Comparison of ENCODE assay signal across 32 cellular contexts in genomic region chr17:42163696-42164407, GRCh38. TPM values are rescaled to one million over a fixed set of nuclear protein-coding genes. Genes with fewer than 3 reads are reported as not detected.
"Had no signal": no experiment of that assay in that cellular context is flagged by ENCODE, and none has a peak within 500 bp of the region (broad histone marks: within the 10 kb centered on the region; RNA-seq: fewer than 3 reads in every experiment).

No MANE protein-coding gene starts in this region.

- H3K4me1 Mint-ChIP-seq: activated naive CD8-positive, alpha-beta T cell treated with anti-CD3 and anti-CD28 coated beads for 36 hours; brain had no signal

- H3K9me3 ChIP-seq: adrenal gland, colonic mucosa, gastrocnemius medialis, spleen, transverse colon had no signal

- H3K27me3 Mint-ChIP-seq: activated CD4-positive, alpha-beta memory T cell treated with anti-CD3 and anti-CD28 coated beads for 36 hours; activated naive CD8-positive, alpha-beta T cell treated with anti-CD3 and anti-CD28 coated beads for 36 hours; naive B cell had no signal

- DNase-seq: adrenal gland; aorta; cerebellar nuclear complex; dorsolateral prefrontal cortex; effector memory CD4-positive, alpha-beta T cell; gastrocnemius medialis; glutamatergic neuron; hippocampal formation; naive B cell; spleen; T-helper 9 cell had no signal

- ATAC-seq: gastrocnemius medialis had no signal

- H3K27ac Mint-ChIP-seq: activated CD4-positive, alpha-beta memory T cell treated with anti-CD3 and anti-CD28 coated beads for 36 hours; activated naive CD4-positive, alpha-beta T cell treated with anti-CD3 and anti-CD28 coated beads for 36 hours; activated naive CD8-positive, alpha-beta T cell treated with anti-CD3 and anti-CD28 coated beads for 36 hours; activated T-helper 1 cell treated with anti-CD3 and anti-CD28 coated beads, Interleukin-12 subunit alpha, Interleukin-12 subunit beta, Interleukin-2, Interleukin-4 antibody, amounts not matched to agents 30 ng/mL and 10 ng/mL and 1 ng/mL, durations not matched to agents 14 hours and 24 hours and 36 hours; brain; mesothelial cell of epicardium; T-helper 1 cell treated with Interleukin-12 subunit alpha and Interleukin-12 subunit beta and Interleukin-4 antibody, amounts not matched to agents 30 μg/mL and 1 μg/mL, for 36 hours had no signal

- H3K4me3 ChIP-seq: adrenal gland, cardiac muscle cell, colonic mucosa, dorsolateral prefrontal cortex, gastrocnemius medialis, spleen, transverse colon had no signal

- H3K27ac ChIP-seq: adrenal gland, cardiac muscle cell, colonic mucosa, gastrocnemius medialis, spleen, transverse colon, VCaP had no signal

- H3K36me3 Mint-ChIP-seq: activated CD4-positive, alpha-beta memory T cell treated with anti-CD3 and anti-CD28 coated beads for 36 hours; activated naive CD8-positive, alpha-beta T cell treated with anti-CD3 and anti-CD28 coated beads for 36 hours; brain; mesothelial cell of epicardium; naive B cell had no signal

- H3K27me3 ChIP-seq: adrenal gland, cardiac muscle cell, colonic mucosa, dorsolateral prefrontal cortex, gastrocnemius medialis, spleen, transverse colon had no signal

- FAIRE-seq: keratinocyte, TTC549 had no signal

- H3K9me3 Mint-ChIP-seq: activated CD4-positive, alpha-beta memory T cell treated with anti-CD3 and anti-CD28 coated beads for 36 hours; activated naive CD4-positive, alpha-beta T cell treated with anti-CD3 and anti-CD28 coated beads for 36 hours; activated naive CD8-positive, alpha-beta T cell treated with anti-CD3 and anti-CD28 coated beads for 36 hours; activated T-helper 1 cell treated with anti-CD3 and anti-CD28 coated beads, Interleukin-12 subunit alpha, Interleukin-12 subunit beta, Interleukin-2, Interleukin-4 antibody, amounts not matched to agents 30 ng/mL and 10 ng/mL and 1 ng/mL, durations not matched to agents 14 hours and 24 hours and 36 hours; mesothelial cell of epicardium; naive B cell; neural crest cell; T-helper 1 cell treated with Interleukin-12 subunit alpha and Interleukin-12 subunit beta and Interleukin-4 antibody, amounts not matched to agents 30 μg/mL and 1 μg/mL, for 36 hours had no signal

- H3K36me3 ChIP-seq: adrenal gland, cardiac muscle cell, colonic mucosa, gastrocnemius medialis, spleen, transverse colon had no signal

- H3K4me1 ChIP-seq: adrenal gland, colonic mucosa, gastrocnemius medialis, transverse colon had no signal

- H3K4me3 Mint-ChIP-seq: activated CD4-positive, alpha-beta memory T cell treated with anti-CD3 and anti-CD28 coated beads for 36 hours; activated naive CD4-positive, alpha-beta T cell treated with anti-CD3 and anti-CD28 coated beads for 36 hours; activated naive CD8-positive, alpha-beta T cell treated with anti-CD3 and anti-CD28 coated beads for 36 hours; activated T-helper 1 cell treated with anti-CD3 and anti-CD28 coated beads, Interleukin-12 subunit alpha, Interleukin-12 subunit beta, Interleukin-2, Interleukin-4 antibody, amounts not matched to agents 30 ng/mL and 10 ng/mL and 1 ng/mL, durations not matched to agents 14 hours and 24 hours and 36 hours; brain; mesothelial cell of epicardium; neural crest cell; T-helper 1 cell treated with Interleukin-12 subunit alpha and Interleukin-12 subunit beta and Interleukin-4 antibody, amounts not matched to agents 30 μg/mL and 1 μg/mL, for 36 hours had no signal

RNA-seq across cellular contexts. Expression of gene KCNH4, which starts 17.1 kb away (rescaled TPM):
- total RNA-seq: cardiac muscle cell, epithelial cell of proximal tubule, gastrocnemius medialis, lower leg skin, transverse colon had no signal
- polyA plus RNA-seq: aorta, cardiac muscle cell, keratinocyte had no signal

RNA-seq across cellular contexts. Expression of gene HCRT, which starts 21.4 kb away (rescaled TPM):
- total RNA-seq: activated CD4-positive, alpha-beta memory T cell treated with anti-CD3 and anti-CD28 coated beads for 36 hours; activated CD8-positive, alpha-beta memory T cell treated with anti-CD3 and anti-CD28 coated beads for 36 hours; activated naive CD4-positive, alpha-beta T cell treated with anti-CD3 and anti-CD28 coated beads for 36 hours; activated naive CD8-positive, alpha-beta T cell treated with anti-CD3 and anti-CD28 coated beads for 36 hours; activated T-helper 1 cell treated with anti-CD3 and anti-CD28 coated beads, Interleukin-12 subunit alpha, Interleukin-12 subunit beta, Interleukin-2, Interleukin-4 antibody, amounts not matched to agents 30 ng/mL and 10 ng/mL and 1 ng/mL, durations not matched to agents 14 hours and 24 hours and 36 hours; adrenal gland; aorta; colonic mucosa; epithelial cell of proximal tubule; gastrocnemius medialis; lower leg skin; mesothelial cell of epicardium; omental fat pad; right cardiac atrium; spleen; temporal lobe; transverse colon; urinary bladder had no signal
- polyA plus RNA-seq: adrenal gland, aorta, cardiac muscle cell, keratinocyte, right cardiac atrium, spleen, urinary bladder had no signal

RNA-seq across cellular contexts. Expression of gene HSPB9, which starts 41.2 kb away (rescaled TPM):
- total RNA-seq: activated CD4-positive, alpha-beta memory T cell treated with anti-CD3 and anti-CD28 coated beads for 36 hours; activated naive CD4-positive, alpha-beta T cell treated with anti-CD3 and anti-CD28 coated beads for 36 hours; activated T-helper 1 cell treated with anti-CD3 and anti-CD28 coated beads, Interleukin-12 subunit alpha, Interleukin-12 subunit beta, Interleukin-2, Interleukin-4 antibody, amounts not matched to agents 30 ng/mL and 10 ng/mL and 1 ng/mL, durations not matched to agents 14 hours and 24 hours and 36 hours; aorta; colonic mucosa; epithelial cell of proximal tubule; gastrocnemius medialis; mesothelial cell of epicardium; temporal lobe; urinary bladder had no signal
- polyA plus RNA-seq: keratinocyte had no signal
